In genomic region chr2:138176862-138177439, GRCh38 we compare ENCODE assay signal across 22 cellular contexts.
"Had no signal": no experiment of that assay in that cellular context is flagged by ENCODE, and none has a peak within 500 bp of the region (broad histone marks: within the 10 kb centered on the region; RNA-seq: fewer than 3 reads in every experiment).

No MANE protein-coding gene starts in this region.

- H3K9me3 ChIP-seq: colonic mucosa, esophagus squamous epithelium, gastrocnemius medialis, heart right ventricle, left lung, lower lobe of right lung had no signal

- ATAC-seq: effector memory CD8-positive, alpha-beta T cell; esophagus mucosa; gastrocnemius medialis; heart right ventricle; left cardiac atrium; left lung; left ventricle myocardium superior; lower lobe of right lung had no signal

- H3K27me3 ChIP-seq: colonic mucosa, esophagus squamous epithelium, gastrocnemius medialis, heart right ventricle, left lung had no signal

- H3K4me1 ChIP-seq: colonic mucosa, esophagus squamous epithelium, gastrocnemius medialis, heart right ventricle, left lung, lower lobe of right lung had no signal

- H3K36me3 ChIP-seq: colonic mucosa, esophagus squamous epithelium, gastrocnemius medialis, heart right ventricle, left lung, lower lobe of right lung had no signal

- H3K27ac ChIP-seq: colonic mucosa, epithelial cell of prostate, esophagus squamous epithelium, gastrocnemius medialis, heart right ventricle, left lung, lower lobe of right lung had no signal

- H3K4me3 ChIP-seq: colonic mucosa, esophagus squamous epithelium, gastrocnemius medialis, heart right ventricle, left lung, lower lobe of right lung had no signal

- DNase-seq: colonic mucosa; cortex of kidney; effector CD8-positive, alpha-beta T cell; effector memory CD8-positive, alpha-beta T cell; endodermal cell; erythroblast; esophagus squamous epithelium; foreskin fibroblast; foreskin melanocyte; gastrocnemius medialis; glutamatergic neuron; head of caudate nucleus; heart right ventricle; hippocampal formation; left cardiac atrium; left lung; left ventricle myocardium superior; lower lobe of right lung; mesenchymal stem cell; midbrain had no signal
